1 cellular context compared by ENCODE assay signal in genomic region chr9:130242270-130243014, GRCh38.
TF ChIP-seq lines count a peak whose summit lies in the region.

No MANE protein-coding gene starts in this region.

TF ChIP-seq in IMR-90, 13 proteins besides CTCF, POLR2A, EP300 and RAD21:
- no peak for TF ChIP-seq ELK1 (IDR thresholded peaks at IDR 0.05; ENCODE audit: borderline replicate concordance, low read depth, low read length)
- TF ChIP-seq CEBPB (IDR thresholded peaks at IDR 0.05; ENCODE audit: low read depth, low read length) = no peak
- no peak for TF ChIP-seq MXI1 (IDR thresholded peaks at IDR 0.05; ENCODE audit: borderline replicate concordance, low read depth, low read length)
- TF ChIP-seq MAFK (IDR thresholded peaks at IDR 0.05; ENCODE audit: low read depth, low read length) = no peak
- no peak for TF ChIP-seq BHLHE40 (IDR thresholded peaks at IDR 0.05; ENCODE audit: low read depth, low read length)
- no peak for TF ChIP-seq FOS (IDR thresholded peaks at IDR 0.05; ENCODE audit: low read depth, low read length)
- no peak for TF ChIP-seq SMC3 (IDR thresholded peaks at IDR 0.05; ENCODE audit: low read depth, low read length)
- TF ChIP-seq NFE2L2 (IDR thresholded peaks at IDR 0.05; ENCODE audit: low read depth, low read length) = no peak
- no peak for TF ChIP-seq MAZ (IDR thresholded peaks at IDR 0.05; ENCODE audit: borderline replicate concordance, low read depth, low read length)
- TF ChIP-seq USF2 (IDR thresholded peaks at IDR 0.05; ENCODE audit: low read depth, low read length) = no peak
